ENCODE assay signal across 8 cellular contexts in the genomic region with DNA sequence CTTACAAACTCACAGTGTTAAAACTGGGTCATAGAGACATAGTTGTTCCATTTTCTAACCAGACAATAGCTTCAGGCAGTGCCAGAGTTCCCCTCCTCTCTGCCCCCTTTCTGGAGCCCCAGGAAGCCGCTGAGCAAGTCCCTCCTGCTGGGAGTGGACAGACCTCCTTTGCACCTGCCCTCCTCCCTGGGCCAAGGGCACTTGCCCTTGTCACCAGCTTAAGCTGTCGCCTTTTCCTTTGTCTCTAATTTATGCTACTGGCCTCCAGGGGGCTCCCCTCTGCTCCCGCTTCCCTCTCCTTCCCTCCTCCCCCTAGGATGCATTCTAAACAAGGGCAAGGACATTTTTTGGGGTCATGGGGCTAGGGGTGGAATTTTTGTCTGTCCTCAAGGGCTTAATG.
DNase-seq lines count a peak whose midpoint lies in the region; ATAC-seq and TF ChIP-seq lines count a peak whose summit lies in the region.

No MANE protein-coding gene starts in this region.

- no peaks in the 10 kb centered on the region for H4K20me1 ChIP-seq in OCI-LY3 (ENCODE audit: insufficient read depth, low read length)

- H3K9ac ChIP-seq in OCI-LY3 (ENCODE audit: low read length), result no peak overlapping the region

- no peak overlapping the region for H3K4me2 ChIP-seq in OCI-LY3 (ENCODE audit: low read length)

- H3K4me3 ChIP-seq in OCI-LY3 (ENCODE audit: low read length), result no peak overlapping the region
- H3K4me3 ChIP-seq in left ventricle myocardium inferior, result no peak overlapping the region
- no peak overlapping the region for H3K4me3 ChIP-seq in tibial nerve

- intact Hi-C loops in left ventricle myocardium inferior (cut with micrococcal nuclease), result no loop called here

- H3K27me3 ChIP-seq in OCI-LY3 (ENCODE audit: low read depth, low read length) (peaks cover 4% of the 10 kb centered on the region; the same call in 1 of the 2 replicates), left ventricle myocardium inferior (ENCODE audit: low read depth) (peaks cover 4% of the 10 kb centered on the region), tibial nerve (no peaks in the 10 kb centered on the region)

- H3K27ac ChIP-seq in OCI-LY3 (ENCODE audit: low read length), result no peak overlapping the region
- peak overlapping the region; percentile 48 for H3K27ac ChIP-seq in left ventricle myocardium inferior (replicated peaks)
- no peak overlapping the region for H3K27ac ChIP-seq in tibial nerve

- TF ChIP-seq EP300 in tibial nerve (IDR thresholded peaks at IDR 0.05), result no peak

- WGBS in tibial nerve, 2 donors, result 22 to 33% methylated on average over 3 of the region's 3 CpGs

- DNase-seq in COR-L47 (lab: John Stamatoyannopoulos, UW) (peak; percentile 16), GM20000 (ENCODE audit: low spot score) (peak; percentile 39), left ventricle myocardium inferior (no peak), mucosa of gallbladder (ENCODE audit: low spot score) (no peak), tibial nerve (ENCODE audit: low spot score in 2 of 2) (no peak)

- ATAC-seq in GM19452 (IDR thresholded peaks at IDR 0.05; ENCODE audit: unreplicated experiment) (no peak), HG02840 (IDR thresholded peaks at IDR 0.05; ENCODE audit: low FRiP score, unreplicated experiment) (no peak)

- TF ChIP-seq POLR2A in tibial nerve (IDR thresholded peaks at IDR 0.05), result no peak

- TF ChIP-seq CTCF in GM20000 (IDR thresholded peaks at IDR 0.05; ENCODE audit: extremely low read depth, missing control alignments) (peak; percentile 44), OCI-LY3 (IDR thresholded peaks at IDR 0.05; ENCODE audit: low read depth, low read length) (peak; percentile 39), left ventricle myocardium inferior (IDR thresholded peaks at IDR 0.05; ENCODE audit: borderline replicate concordance) (peak; percentile 47), tibial nerve (IDR thresholded peaks at IDR 0.05) (peak in 1 of 5 experiments; percentile 17)

- H3K9me3 ChIP-seq in OCI-LY3 (ENCODE audit: insufficient read depth, low read length), result no peaks in the 10 kb centered on the region
- no peaks in the 10 kb centered on the region for H3K9me3 ChIP-seq in left ventricle myocardium inferior (replicated peaks)
- H3K9me3 ChIP-seq in tibial nerve, result no peaks in the 10 kb centered on the region

- H3K36me3 ChIP-seq in OCI-LY3 (replicated peaks; ENCODE audit: low read depth, low read length) (no peaks in the 10 kb centered on the region), left ventricle myocardium inferior (no peaks in the 10 kb centered on the region), tibial nerve (no peaks in the 10 kb centered on the region)

- H2AFZ ChIP-seq in OCI-LY3 (ENCODE audit: low read depth, low read length), result no peak overlapping the region

- H3K4me1 ChIP-seq in OCI-LY3 (ENCODE audit: low read length), result no peaks in the 10 kb centered on the region
- no peaks in the 10 kb centered on the region for H3K4me1 ChIP-seq in left ventricle myocardium inferior
- H3K4me1 ChIP-seq in tibial nerve, result no peaks in the 10 kb centered on the region

- H3K79me2 ChIP-seq in OCI-LY3 (ENCODE audit: low read length), result no peaks in the 10 kb centered on the region

Comparison
In these comparisons a context has a peak if more than half of its experiments do, and no peak if none do; other contexts are left out.
1. DNase-seq: peak in COR-L47 (single experiment) and GM20000 (single experiment); none in left ventricle myocardium inferior (single experiment), mucosa of gallbladder (single experiment) and tibial nerve (0 of 2).